Comparison of ENCODE assay signal across 26 cellular contexts in the genomic region with DNA sequence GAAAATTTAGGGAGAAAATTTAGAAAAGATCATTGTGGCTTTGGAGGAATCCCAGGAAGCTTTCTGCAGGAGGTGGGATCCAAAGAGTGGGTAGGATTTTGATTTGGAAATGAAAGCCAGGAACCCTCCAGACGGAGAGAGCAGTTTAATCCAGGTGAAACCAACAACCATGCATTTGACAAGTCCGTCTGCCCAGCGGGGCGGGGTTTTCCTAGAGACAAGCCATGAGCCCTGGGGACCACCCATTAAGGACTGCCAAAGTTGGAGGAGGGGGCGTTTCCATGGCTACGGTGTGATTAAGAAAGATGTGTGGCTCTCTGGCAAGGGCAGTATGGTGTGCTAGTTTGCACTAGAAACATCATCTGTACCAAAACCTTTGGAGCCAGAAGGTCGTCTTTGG. TPM values are rescaled to one million over a fixed set of nuclear protein-coding genes. Genes with fewer than 3 reads are reported as not detected.
DNase-seq lines count a peak whose midpoint lies in the region; ATAC-seq, FAIRE-seq and TF ChIP-seq lines count a peak whose summit lies in the region.
"Had no signal": no experiment of that assay in that cellular context is flagged by ENCODE, and none has a peak within 500 bp of the region (broad histone marks: within the 10 kb centered on the region; RNA-seq: fewer than 3 reads in every experiment).

No MANE protein-coding gene starts in this region.

- DNase-seq in DMS79 (lab: John Stamatoyannopoulos, UW): peak; percentile 56
- peak; percentile 89 for DNase-seq in NCI-H2171 (lab: John Stamatoyannopoulos, UW)
- DNase-seq in small intestine: no peak
- DNase-seq in activated T-cell treated with anti-CD3 and anti-CD28 coated beads, Interleukin-2, amount 50 U/mL, for 1 hour: no peak
- no peak for DNase-seq in stimulated activated CD4-positive, alpha-beta T cell treated with anti-CD3 and anti-CD28 coated beads, Interleukin-2, amount 100 ng/mL, for 48 hours
- DNase-seq: activated CD4-positive, alpha-beta memory T cell treated with anti-CD3 and anti-CD28 coated beads for 36 hours; adrenal gland; CD8-positive, alpha-beta T cell; cortex of kidney; DND-41; HCEC 1CT; head of caudate nucleus; Karpas-422; NCI-H1048; NCI-H2107; occipital lobe; Peyer's patch; stimulated activated CD4-positive, alpha-beta T cell treated with anti-CD3 and anti-CD28 coated beads, Interleukin-15, amount 100 ng/mL, for 24 hours; T-helper 17 cell had no signal

- WGBS in small intestine, 3 donors: 67 to 83% (median 79%) methylated on average over 7 of the region's 7 CpGs

- no peaks in the 10 kb centered on the region for H3K36me3 ChIP-seq in small intestine (ENCODE audit: control insufficient read depth in 2 of 2, insufficient read depth in 2 of 2, low read length in 2 of 2)
- H3K36me3 ChIP-seq: adrenal gland, Peyer's patch, SJCRH30, vagina had no signal

- H3K4me1 ChIP-seq in small intestine (ENCODE audit: control insufficient read depth in 2 of 2, insufficient read depth in 1 of 2, low read depth in 1 of 2, low read length in 1 of 2): no peaks in the 10 kb centered on the region
- H3K4me1 ChIP-seq: Peyer's patch, SJCRH30, vagina had no signal

- H3K4me1 Mint-ChIP-seq in brain (peaks cover 92% of the 10 kb centered on the region), nephron (peaks cover 52% of the 10 kb centered on the region)
- H3K4me1 Mint-ChIP-seq: T-helper 17 cell had no signal

- H3K4me3 Mint-ChIP-seq in brain (peak overlapping the region; percentile 5 to 60 (median 30)), nephron (no peak overlapping the region)
- H3K4me3 Mint-ChIP-seq: activated CD4-positive, alpha-beta memory T cell treated with anti-CD3 and anti-CD28 coated beads for 36 hours; CD8-positive, alpha-beta T cell; T-helper 17 cell had no signal

- H3K27me3 ChIP-seq in small intestine (ENCODE audit: control insufficient read depth in 2 of 2, insufficient read depth in 2 of 2, low read length in 2 of 2): no peaks in the 10 kb centered on the region
- H3K27me3 ChIP-seq: adrenal gland, Peyer's patch, vagina had no signal

- no peak for TF ChIP-seq CTCF in brain (conservative IDR thresholded peaks at IDR 0.05)
- no peak for TF ChIP-seq CTCF in nephron (IDR thresholded peaks at IDR 0.05; ENCODE audit: unreplicated experiment in 3 of 3)

- peak overlapping the region; percentile 41 to 80 (median 63) for H3K27ac Mint-ChIP-seq in brain
- peak overlapping the region in 2 of 3 experiments; percentile 26 to 44 for H3K27ac Mint-ChIP-seq in nephron
- H3K27ac Mint-ChIP-seq: activated CD4-positive, alpha-beta memory T cell treated with anti-CD3 and anti-CD28 coated beads for 36 hours; CD8-positive, alpha-beta T cell; T-helper 17 cell had no signal

- H3K9me3 ChIP-seq in small intestine (ENCODE audit: control insufficient read depth, low read depth): no peaks in the 10 kb centered on the region
- H3K9me3 ChIP-seq: adrenal gland, Peyer's patch, SJCRH30, vagina had no signal

- no peak overlapping the region for H3K4me3 ChIP-seq in small intestine (ENCODE audit: low read depth in 1 of 2, low read length in 2 of 2)
- H3K4me3 ChIP-seq: adrenal gland, Peyer's patch, SJCRH30, vagina had no signal

- FAIRE-seq in small intestine (lab: Jason Lieb, UNC): no peak
- FAIRE-seq: bronchial epithelial cell, islet of Langerhans had no signal

- H3K27me3 Mint-ChIP-seq in brain (peaks cover 8% of the 10 kb centered on the region), nephron (ENCODE audit: low read depth) (peaks cover 10% of the 10 kb centered on the region)
- H3K27me3 Mint-ChIP-seq: activated CD4-positive, alpha-beta memory T cell treated with anti-CD3 and anti-CD28 coated beads for 36 hours; T-helper 17 cell had no signal

- H3K27ac ChIP-seq in small intestine (ENCODE audit: low read depth in 1 of 2, low read length in 1 of 2): no peak overlapping the region
- H3K27ac ChIP-seq: adrenal gland, Peyer's patch, SJCRH30, vagina had no signal

- ATAC-seq in GM19324 (IDR thresholded peaks at IDR 0.05; ENCODE audit: low FRiP score, unreplicated experiment): no peak
- ATAC-seq: CD8-positive, alpha-beta T cell; T-helper 17 cell had no signal

- peaks cover 2 to 23% (median 4%) of the 10 kb centered on the region in 5 experiments for H3K9me3 Mint-ChIP-seq in brain
- no peaks in the 10 kb centered on the region for H3K9me3 Mint-ChIP-seq in nephron
- H3K9me3 Mint-ChIP-seq: activated CD4-positive, alpha-beta memory T cell treated with anti-CD3 and anti-CD28 coated beads for 36 hours; CD8-positive, alpha-beta T cell had no signal

- H3K36me3 Mint-ChIP-seq in brain: peaks cover 52% of the 10 kb centered on the region
- peaks cover 7% of the 10 kb centered on the region for H3K36me3 Mint-ChIP-seq in nephron (ENCODE audit: low read depth)
- H3K36me3 Mint-ChIP-seq: activated CD4-positive, alpha-beta memory T cell treated with anti-CD3 and anti-CD28 coated beads for 36 hours; CD8-positive, alpha-beta T cell had no signal

RNA-seq across cellular contexts. Expression of a gene that starts 53.4 kb away (rescaled TPM):
- polyA plus RNA-seq in brain (ENCODE audit: insufficient read depth, low read depth, low replicate concordance) (9.8 TPM), small intestine (1 to 10 TPM in 2 of 3 donors, under 1 TPM in 1; 0.22 to 1.4 (median 1.1) TPM)

Comparison
In these comparisons a context has a peak if more than half of its experiments do, and no peak if none do; other contexts are left out.
1. DNase-seq: peak in DMS79 (single experiment) and NCI-H2171 (single experiment); none in small intestine (single experiment), activated T-cell treated with anti-CD3 and anti-CD28 coated beads, Interleukin-2, amount 50 U/mL, for 1 hour (single experiment) and stimulated activated CD4-positive, alpha-beta T cell treated with anti-CD3 and anti-CD28 coated beads, Interleukin-2, amount 100 ng/mL, for 48 hours (0 of 2).
2. H3K4me3 Mint-ChIP-seq: peak in brain (5 of 5); none in nephron (0 of 3).